In the genomic region with DNA sequence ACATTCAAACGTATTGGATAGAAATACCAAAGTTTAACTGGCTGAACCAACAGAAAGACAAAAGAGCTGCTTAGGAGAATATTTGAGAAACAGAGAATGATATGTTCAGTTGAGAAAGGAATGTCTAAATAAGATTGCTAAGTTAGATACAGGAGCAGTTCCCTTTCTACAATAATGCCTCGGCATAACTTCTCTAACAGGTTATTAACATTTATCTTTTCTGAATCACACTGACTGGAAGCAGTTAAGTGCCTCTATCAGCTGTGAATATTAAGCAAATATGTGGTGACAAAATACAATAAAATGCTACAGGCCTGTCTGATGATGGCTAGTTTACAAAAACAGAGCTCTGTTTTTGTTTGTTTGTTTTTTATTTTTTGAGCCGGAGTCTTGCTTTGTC, we compare ENCODE assay signal across 18 cellular contexts.
"Had no signal": no experiment of that assay in that cellular context is flagged by ENCODE, and none has a peak within 500 bp of the region (broad histone marks: within the 10 kb centered on the region; RNA-seq: fewer than 3 reads in every experiment).

No MANE protein-coding gene starts in this region.

- H3K36me3 ChIP-seq: colonic mucosa, upper lobe of left lung, uterus had no signal

- H3K4me2 ChIP-seq: hepatocyte had no signal

- H2AFZ ChIP-seq: hepatocyte had no signal

- H3K27ac Mint-ChIP-seq: natural killer cell had no signal

- DNase-seq: colonic mucosa; dermis blood vessel endothelial cell; erythroblast; foreskin melanocyte; head of caudate nucleus; kidney glomerular epithelial cell; mammary epithelial cell; natural killer cell; posterior cingulate gyrus; right cardiac atrium; small intestine; stimulated activated CD4-positive, alpha-beta T cell treated with anti-CD3 and anti-CD28 coated beads, Interleukin-2, amount 100 ng/mL, for 48 hours; stimulated activated naive CD4-positive, alpha-beta T cell treated with Interleukin-2 at 50 U/mL for 16 hours; upper lobe of left lung; uterus had no signal

- H3K4me1 Mint-ChIP-seq: natural killer cell, neural crest cell had no signal

- H3K79me2 ChIP-seq: hepatocyte had no signal

- H3K4me1 ChIP-seq: colonic mucosa, upper lobe of left lung, uterus had no signal

- H3K4me3 Mint-ChIP-seq: natural killer cell, neural crest cell had no signal

- H3K36me3 Mint-ChIP-seq: natural killer cell had no signal

- ATAC-seq: natural killer cell, right cardiac atrium had no signal

- H3K27ac ChIP-seq: colonic mucosa, hepatocyte, upper lobe of left lung, uterus had no signal

- H3K4me3 ChIP-seq: colonic mucosa, hepatocyte, upper lobe of left lung, uterus had no signal

- H3K27me3 ChIP-seq: colonic mucosa, hepatocyte, upper lobe of left lung, uterus had no signal

- FAIRE-seq: endothelial cell of umbilical vein, small intestine had no signal

- H3K9me3 ChIP-seq: colonic mucosa, upper lobe of left lung, uterus had no signal
